ENCODE assay signal across 1 cellular context in the genomic region with DNA sequence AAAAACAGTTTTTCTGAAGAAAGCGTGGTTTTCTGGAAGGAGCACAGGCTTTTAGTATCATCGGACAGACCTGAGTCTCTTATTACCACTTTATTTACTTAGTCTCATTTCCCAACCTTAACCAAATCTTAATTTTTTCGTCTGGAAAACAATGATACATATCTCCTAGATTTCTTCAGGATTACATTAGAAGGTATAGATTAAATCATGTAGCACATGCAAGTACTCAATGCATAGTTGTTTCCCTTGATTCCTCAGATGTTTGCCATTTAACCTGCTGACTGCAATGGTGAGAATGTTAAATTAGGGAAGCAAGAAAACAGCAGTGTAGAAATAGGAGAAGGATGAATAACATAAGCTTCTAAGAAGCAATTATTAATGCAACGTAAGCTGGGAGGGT.
TF ChIP-seq lines count a peak whose summit lies in the region.

No MANE protein-coding gene starts in this region.

TF ChIP-seq in GM23338, 12 proteins besides CTCF, POLR2A, EP300 and RAD21 (continued from another document):
- TF ChIP-seq, protein P1, sequence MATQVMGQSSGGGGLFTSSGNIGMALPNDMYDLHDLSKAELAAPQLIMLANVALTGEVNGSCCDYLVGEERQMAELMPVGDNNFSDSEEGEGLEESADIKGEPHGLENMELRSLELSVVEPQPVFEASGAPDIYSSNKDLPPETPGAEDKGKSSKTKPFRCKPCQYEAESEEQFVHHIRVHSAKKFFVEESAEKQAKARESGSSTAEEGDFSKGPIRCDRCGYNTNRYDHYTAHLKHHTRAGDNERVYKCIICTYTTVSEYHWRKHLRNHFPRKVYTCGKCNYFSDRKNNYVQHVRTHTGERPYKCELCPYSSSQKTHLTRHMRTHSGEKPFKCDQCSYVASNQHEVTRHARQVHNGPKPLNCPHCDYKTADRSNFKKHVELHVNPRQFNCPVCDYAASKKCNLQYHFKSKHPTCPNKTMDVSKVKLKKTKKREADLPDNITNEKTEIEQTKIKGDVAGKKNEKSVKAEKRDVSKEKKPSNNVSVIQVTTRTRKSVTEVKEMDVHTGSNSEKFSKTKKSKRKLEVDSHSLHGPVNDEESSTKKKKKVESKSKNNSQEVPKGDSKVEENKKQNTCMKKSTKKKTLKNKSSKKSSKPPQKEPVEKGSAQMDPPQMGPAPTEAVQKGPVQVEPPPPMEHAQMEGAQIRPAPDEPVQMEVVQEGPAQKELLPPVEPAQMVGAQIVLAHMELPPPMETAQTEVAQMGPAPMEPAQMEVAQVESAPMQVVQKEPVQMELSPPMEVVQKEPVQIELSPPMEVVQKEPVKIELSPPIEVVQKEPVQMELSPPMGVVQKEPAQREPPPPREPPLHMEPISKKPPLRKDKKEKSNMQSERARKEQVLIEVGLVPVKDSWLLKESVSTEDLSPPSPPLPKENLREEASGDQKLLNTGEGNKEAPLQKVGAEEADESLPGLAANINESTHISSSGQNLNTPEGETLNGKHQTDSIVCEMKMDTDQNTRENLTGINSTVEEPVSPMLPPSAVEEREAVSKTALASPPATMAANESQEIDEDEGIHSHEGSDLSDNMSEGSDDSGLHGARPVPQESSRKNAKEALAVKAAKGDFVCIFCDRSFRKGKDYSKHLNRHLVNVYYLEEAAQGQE (IDR thresholded peaks at IDR 0.05; ENCODE audit: unreplicated experiment): no peak
- TF ChIP-seq STAT1 (IDR thresholded peaks at IDR 0.05; ENCODE audit: unreplicated experiment) (no peak), NANOG (IDR thresholded peaks at IDR 0.05; ENCODE audit: borderline replicate concordance) (no peak), EZH2phosphoT487 (IDR thresholded peaks at IDR 0.05; ENCODE audit: unreplicated experiment) (no peak), EZH2 (IDR thresholded peaks at IDR 0.05; ENCODE audit: low read depth, unreplicated experiment) (no peak), JUNB (IDR thresholded peaks at IDR 0.05; ENCODE audit: unreplicated experiment) (no peak), CREB1 (CRISPR knock-in tag; IDR thresholded peaks at IDR 0.05; ENCODE audit: low read depth) (no peak), ZNF114 (CRISPR knock-in tag; IDR thresholded peaks at IDR 0.05) (no peak)
- TF ChIP-seq, protein P2, sequence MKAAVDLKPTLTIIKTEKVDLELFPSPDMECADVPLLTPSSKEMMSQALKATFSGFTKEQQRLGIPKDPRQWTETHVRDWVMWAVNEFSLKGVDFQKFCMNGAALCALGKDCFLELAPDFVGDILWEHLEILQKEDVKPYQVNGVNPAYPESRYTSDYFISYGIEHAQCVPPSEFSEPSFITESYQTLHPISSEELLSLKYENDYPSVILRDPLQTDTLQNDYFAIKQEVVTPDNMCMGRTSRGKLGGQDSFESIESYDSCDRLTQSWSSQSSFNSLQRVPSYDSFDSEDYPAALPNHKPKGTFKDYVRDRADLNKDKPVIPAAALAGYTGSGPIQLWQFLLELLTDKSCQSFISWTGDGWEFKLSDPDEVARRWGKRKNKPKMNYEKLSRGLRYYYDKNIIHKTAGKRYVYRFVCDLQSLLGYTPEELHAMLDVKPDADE (IDR thresholded peaks at IDR 0.05): no peak
- TF ChIP-seq, protein P3, sequence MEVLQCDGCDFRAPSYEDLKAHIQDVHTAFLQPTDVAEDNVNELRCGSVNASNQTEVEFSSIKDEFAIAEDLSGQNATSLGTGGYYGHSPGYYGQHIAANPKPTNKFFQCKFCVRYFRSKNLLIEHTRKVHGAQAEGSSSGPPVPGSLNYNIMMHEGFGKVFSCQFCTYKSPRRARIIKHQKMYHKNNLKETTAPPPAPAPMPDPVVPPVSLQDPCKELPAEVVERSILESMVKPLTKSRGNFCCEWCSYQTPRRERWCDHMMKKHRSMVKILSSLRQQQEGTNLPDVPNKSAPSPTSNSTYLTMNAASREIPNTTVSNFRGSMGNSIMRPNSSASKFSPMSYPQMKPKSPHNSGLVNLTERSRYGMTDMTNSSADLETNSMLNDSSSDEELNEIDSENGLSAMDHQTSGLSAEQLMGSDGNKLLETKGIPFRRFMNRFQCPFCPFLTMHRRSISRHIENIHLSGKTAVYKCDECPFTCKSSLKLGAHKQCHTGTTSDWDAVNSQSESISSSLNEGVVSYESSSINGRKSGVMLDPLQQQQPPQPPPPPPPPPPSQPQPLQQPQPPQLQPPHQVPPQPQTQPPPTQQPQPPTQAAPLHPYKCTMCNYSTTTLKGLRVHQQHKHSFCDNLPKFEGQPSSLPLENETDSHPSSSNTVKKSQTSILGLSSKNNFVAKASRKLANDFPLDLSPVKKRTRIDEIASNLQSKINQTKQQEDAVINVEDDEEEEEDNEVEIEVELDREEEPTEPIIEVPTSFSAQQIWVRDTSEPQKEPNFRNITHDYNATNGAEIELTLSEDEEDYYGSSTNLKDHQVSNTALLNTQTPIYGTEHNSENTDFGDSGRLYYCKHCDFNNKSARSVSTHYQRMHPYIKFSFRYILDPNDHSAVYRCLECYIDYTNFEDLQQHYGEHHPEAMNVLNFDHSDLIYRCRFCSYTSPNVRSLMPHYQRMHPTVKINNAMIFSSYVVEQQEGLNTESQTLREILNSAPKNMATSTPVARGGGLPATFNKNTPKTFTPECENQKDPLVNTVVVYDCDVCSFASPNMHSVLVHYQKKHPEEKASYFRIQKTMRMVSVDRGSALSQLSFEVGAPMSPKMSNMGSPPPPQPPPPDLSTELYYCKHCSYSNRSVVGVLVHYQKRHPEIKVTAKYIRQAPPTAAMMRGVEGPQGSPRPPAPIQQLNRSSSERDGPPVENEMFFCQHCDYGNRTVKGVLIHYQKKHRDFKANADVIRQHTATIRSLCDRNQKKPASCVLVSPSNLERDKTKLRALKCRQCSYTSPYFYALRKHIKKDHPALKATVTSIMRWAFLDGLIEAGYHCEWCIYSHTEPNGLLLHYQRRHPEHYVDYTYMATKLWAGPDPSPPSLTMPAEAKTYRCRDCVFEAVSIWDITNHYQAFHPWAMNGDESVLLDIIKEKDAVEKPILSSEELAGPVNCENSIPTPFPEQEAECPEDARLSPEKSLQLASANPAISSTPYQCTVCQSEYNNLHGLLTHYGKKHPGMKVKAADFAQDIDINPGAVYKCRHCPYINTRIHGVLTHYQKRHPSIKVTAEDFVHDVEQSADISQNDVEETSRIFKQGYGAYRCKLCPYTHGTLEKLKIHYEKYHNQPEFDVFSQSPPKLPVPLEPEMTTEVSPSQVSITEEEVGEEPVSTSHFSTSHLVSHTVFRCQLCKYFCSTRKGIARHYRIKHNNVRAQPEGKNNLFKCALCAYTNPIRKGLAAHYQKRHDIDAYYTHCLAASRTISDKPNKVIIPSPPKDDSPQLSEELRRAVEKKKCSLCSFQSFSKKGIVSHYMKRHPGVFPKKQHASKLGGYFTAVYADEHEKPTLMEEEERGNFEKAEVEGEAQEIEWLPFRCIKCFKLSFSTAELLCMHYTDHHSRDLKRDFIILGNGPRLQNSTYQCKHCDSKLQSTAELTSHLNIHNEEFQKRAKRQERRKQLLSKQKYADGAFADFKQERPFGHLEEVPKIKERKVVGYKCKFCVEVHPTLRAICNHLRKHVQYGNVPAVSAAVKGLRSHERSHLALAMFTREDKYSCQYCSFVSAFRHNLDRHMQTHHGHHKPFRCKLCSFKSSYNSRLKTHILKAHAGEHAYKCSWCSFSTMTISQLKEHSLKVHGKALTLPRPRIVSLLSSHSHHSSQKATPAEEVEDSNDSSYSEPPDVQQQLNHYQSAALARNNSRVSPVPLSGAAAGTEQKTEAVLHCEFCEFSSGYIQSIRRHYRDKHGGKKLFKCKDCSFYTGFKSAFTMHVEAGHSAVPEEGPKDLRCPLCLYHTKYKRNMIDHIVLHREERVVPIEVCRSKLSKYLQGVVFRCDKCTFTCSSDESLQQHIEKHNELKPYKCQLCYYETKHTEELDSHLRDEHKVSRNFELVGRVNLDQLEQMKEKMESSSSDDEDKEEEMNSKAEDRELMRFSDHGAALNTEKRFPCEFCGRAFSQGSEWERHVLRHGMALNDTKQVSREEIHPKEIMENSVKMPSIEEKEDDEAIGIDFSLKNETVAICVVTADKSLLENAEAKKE (CRISPR knock-in tag; IDR thresholded peaks at IDR 0.05): no peak
